ENCODE assay signal across 1 cellular context in genomic region chr7:27133409-27134157, GRCh38.
TF ChIP-seq lines count a peak whose summit lies in the region.

No MANE protein-coding gene starts in this region.

TF ChIP-seq in HepG2, 621 proteins besides CTCF, POLR2A, EP300 and RAD21 (continued from another document and continues in another):
- TF ChIP-seq SKIL (CRISPR knock-in tag; IDR thresholded peaks at IDR 0.05; ENCODE audit: borderline replicate concordance) (peak; percentile 86), EED (CRISPR knock-in tag; IDR thresholded peaks at IDR 0.05) (no peak), ZBTB33 (CRISPR knock-in tag; IDR thresholded peaks at IDR 0.05) (peak; percentile 17; the same call in 1 of the 2 replicates), GTF3A (CRISPR knock-in tag; conservative IDR thresholded peaks at IDR 0.05) (no peak), SMC3 (IDR thresholded peaks at IDR 0.05; ENCODE audit: low read length) (peak; percentile 14; the same call in 1 of the 2 replicates), ZNF180 (CRISPR knock-in tag; IDR thresholded peaks at IDR 0.05; ENCODE audit: borderline replicate concordance, low read depth) (no peak), POGZ (CRISPR knock-in tag; IDR thresholded peaks at IDR 0.05) (0 out of 2 replicates have a peak, but pooled peaks have one; percentile 29), EZH2 (conservative IDR thresholded peaks at IDR 0.05; ENCODE audit: low read depth, low read length) (no peak), HMGA1 (CRISPR knock-in tag; conservative IDR thresholded peaks at IDR 0.05) (no peak), PLRG1 (conservative IDR thresholded peaks at IDR 0.05) (no peak), PRMT3 (CRISPR knock-in tag; IDR thresholded peaks at IDR 0.05; ENCODE audit: borderline replicate concordance, low read depth) (no peak), NRL (CRISPR knock-in tag; IDR thresholded peaks at IDR 0.05; ENCODE audit: borderline replicate concordance) (no peak), ZNF317 (CRISPR knock-in tag; IDR thresholded peaks at IDR 0.05) (no peak), NCOR1 (IDR thresholded peaks at IDR 0.05; ENCODE audit: borderline replicate concordance, low read length) (peak; percentile 95), ZBTB7A (CRISPR knock-in tag; IDR thresholded peaks at IDR 0.05) (no peak), BCLAF1 (IDR thresholded peaks at IDR 0.05) (no peak), YEATS4 (CRISPR knock-in tag; IDR thresholded peaks at IDR 0.05; ENCODE audit: borderline replicate concordance) (no peak), TGIF2 (CRISPR knock-in tag; IDR thresholded peaks at IDR 0.05) (no peak), ZNF572 (CRISPR knock-in tag; IDR thresholded peaks at IDR 0.05) (no peak), PPARG (CRISPR knock-in tag; conservative IDR thresholded peaks at IDR 0.05) (peak; percentile 64), UBTF (CRISPR knock-in tag; IDR thresholded peaks at IDR 0.05) (no peak), ZNF747 (CRISPR knock-in tag; IDR thresholded peaks at IDR 0.05; ENCODE audit: borderline replicate concordance) (no peak), CENPX (CRISPR knock-in tag; IDR thresholded peaks at IDR 0.05) (no peak), ZFP62 (CRISPR knock-in tag; IDR thresholded peaks at IDR 0.05) (no peak), HIC2 (CRISPR knock-in tag; IDR thresholded peaks at IDR 0.05; ENCODE audit: low read depth) (no peak), CREB1 (IDR thresholded peaks at IDR 0.05) (no peak), CREB1 (CRISPR knock-in tag; IDR thresholded peaks at IDR 0.05) (peak; percentile 57)
- TF ChIP-seq, protein P1, sequence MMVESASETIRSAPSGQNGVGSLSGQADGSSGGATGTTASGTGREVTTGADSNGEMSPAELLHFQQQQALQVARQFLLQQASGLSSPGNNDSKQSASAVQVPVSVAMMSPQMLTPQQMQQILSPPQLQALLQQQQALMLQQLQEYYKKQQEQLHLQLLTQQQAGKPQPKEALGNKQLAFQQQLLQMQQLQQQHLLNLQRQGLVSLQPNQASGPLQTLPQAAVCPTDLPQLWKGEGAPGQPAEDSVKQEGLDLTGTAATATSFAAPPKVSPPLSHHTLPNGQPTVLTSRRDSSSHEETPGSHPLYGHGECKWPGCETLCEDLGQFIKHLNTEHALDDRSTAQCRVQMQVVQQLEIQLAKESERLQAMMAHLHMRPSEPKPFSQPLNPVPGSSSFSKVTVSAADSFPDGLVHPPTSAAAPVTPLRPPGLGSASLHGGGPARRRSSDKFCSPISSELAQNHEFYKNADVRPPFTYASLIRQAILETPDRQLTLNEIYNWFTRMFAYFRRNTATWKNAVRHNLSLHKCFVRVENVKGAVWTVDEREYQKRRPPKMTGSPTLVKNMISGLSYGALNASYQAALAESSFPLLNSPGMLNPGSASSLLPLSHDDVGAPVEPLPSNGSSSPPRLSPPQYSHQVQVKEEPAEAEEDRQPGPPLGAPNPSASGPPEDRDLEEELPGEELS (CRISPR knock-in tag; IDR thresholded peaks at IDR 0.05): peak; percentile 66
- TF ChIP-seq, protein P2, sequence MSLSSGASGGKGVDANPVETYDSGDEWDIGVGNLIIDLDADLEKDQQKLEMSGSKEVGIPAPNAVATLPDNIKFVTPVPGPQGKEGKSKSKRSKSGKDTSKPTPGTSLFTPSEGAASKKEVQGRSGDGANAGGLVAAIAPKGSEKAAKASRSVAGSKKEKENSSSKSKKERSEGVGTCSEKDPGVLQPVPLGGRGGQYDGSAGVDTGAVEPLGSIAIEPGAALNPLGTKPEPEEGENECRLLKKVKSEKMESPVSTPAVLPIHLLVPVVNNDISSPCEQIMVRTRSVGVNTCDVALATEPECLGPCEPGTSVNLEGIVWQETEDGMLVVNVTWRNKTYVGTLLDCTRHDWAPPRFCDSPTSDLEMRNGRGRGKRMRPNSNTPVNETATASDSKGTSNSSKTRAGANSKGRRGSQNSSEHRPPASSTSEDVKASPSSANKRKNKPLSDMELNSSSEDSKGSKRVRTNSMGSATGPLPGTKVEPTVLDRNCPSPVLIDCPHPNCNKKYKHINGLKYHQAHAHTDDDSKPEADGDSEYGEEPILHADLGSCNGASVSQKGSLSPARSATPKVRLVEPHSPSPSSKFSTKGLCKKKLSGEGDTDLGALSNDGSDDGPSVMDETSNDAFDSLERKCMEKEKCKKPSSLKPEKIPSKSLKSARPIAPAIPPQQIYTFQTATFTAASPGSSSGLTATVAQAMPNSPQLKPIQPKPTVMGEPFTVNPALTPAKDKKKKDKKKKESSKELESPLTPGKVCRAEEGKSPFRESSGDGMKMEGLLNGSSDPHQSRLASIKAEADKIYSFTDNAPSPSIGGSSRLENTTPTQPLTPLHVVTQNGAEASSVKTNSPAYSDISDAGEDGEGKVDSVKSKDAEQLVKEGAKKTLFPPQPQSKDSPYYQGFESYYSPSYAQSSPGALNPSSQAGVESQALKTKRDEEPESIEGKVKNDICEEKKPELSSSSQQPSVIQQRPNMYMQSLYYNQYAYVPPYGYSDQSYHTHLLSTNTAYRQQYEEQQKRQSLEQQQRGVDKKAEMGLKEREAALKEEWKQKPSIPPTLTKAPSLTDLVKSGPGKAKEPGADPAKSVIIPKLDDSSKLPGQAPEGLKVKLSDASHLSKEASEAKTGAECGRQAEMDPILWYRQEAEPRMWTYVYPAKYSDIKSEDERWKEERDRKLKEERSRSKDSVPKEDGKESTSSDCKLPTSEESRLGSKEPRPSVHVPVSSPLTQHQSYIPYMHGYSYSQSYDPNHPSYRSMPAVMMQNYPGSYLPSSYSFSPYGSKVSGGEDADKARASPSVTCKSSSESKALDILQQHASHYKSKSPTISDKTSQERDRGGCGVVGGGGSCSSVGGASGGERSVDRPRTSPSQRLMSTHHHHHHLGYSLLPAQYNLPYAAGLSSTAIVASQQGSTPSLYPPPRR (CRISPR knock-in tag; IDR thresholded peaks at IDR 0.05; ENCODE audit: borderline replicate concordance): no peak
- TF ChIP-seq, protein P3, sequence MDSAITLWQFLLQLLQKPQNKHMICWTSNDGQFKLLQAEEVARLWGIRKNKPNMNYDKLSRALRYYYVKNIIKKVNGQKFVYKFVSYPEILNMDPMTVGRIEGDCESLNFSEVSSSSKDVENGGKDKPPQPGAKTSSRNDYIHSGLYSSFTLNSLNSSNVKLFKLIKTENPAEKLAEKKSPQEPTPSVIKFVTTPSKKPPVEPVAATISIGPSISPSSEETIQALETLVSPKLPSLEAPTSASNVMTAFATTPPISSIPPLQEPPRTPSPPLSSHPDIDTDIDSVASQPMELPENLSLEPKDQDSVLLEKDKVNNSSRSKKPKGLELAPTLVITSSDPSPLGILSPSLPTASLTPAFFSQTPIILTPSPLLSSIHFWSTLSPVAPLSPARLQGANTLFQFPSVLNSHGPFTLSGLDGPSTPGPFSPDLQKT (CRISPR knock-in tag; IDR thresholded peaks at IDR 0.05; ENCODE audit: borderline replicate concordance): no peak
